ENCODE assay signal across 19 cellular contexts in the genomic region with DNA sequence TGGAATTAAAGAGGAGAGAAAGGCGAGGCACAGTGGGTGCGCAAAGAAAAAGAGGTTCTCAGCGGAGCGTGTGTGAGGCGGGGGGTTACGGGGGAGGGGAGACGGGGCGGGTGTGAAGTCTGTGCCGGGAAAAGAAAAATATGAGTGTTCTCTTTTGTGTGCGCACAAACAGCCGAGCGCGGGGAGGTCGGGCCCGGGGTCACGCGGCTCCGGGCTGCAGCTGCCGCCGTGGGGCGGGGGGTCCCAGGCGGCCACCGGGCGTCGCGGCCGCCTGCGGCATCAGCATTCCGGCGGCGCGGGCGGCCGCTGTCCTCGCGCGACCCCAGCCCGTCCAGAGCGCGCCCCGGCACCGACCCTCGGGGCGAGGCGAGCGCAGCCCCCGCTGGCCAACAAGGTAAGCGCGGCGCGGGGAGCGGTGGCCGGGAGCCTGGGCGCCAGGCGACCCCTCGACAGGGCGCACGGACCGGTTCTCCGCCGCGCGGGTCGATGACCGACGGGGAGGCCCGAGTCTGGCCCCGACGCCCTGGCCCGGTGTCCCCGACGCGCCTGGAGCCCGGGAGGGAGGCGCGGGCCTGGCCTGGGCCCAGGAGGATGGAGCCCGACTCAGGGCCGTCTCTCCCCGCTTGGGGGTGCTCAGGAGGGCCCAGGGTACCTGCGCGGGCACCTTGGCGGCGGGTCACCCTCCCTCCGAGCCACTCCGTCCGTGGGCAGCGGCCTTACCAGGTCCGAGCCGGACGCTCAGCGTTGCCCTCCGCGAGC.
DNase-seq lines count a peak whose midpoint lies in the region; ATAC-seq, FAIRE-seq and TF ChIP-seq lines count a peak whose summit lies in the region.
"Had no signal": no experiment of that assay in that cellular context is flagged by ENCODE, and none has a peak within 500 bp of the region (broad histone marks: within the 10 kb centered on the region; RNA-seq: fewer than 3 reads in every experiment).

No MANE protein-coding gene starts in this region.

- DNase-seq in H1 (ENCODE audit: low read depth in 1 of 2, low spot score in 2 of 2) (peak in 1 of 2 experiments; percentile 71), mesendoderm (no peak), NCI-H1694 (lab: John Stamatoyannopoulos, UW) (no peak), SK-N-SH (no peak)
- DNase-seq: activated CD4-positive, alpha-beta T cell treated with anti-CD3 and anti-CD28 coated beads, Interleukin-2, amount 10 ng/mL, durations not matched to agents 24 days and 14 days; CD8-positive, alpha-beta T cell; dermis blood vessel endothelial cell; DMS53; foreskin fibroblast; NCI-H1694 treated with DMSO at 0.1 percent for 48 hours; SJCRH30; stimulated activated CD4-positive, alpha-beta T cell treated with anti-CD3 and anti-CD28 coated beads, Interleukin-12 subunit alpha, Interleukin-12 subunit beta, amount 100 ng/mL, for 4 hours had no signal

- H3K56ac ChIP-seq in H1 (replicated peaks; ENCODE audit: insufficient read length, low read depth, low read length) (no peak overlapping the region), mesendoderm (ENCODE audit: low read length) (peak overlapping the region; percentile 88)

- H3K27me3 ChIP-seq in HUES6 (ENCODE audit: control insufficient read depth, insufficient read depth, low read length) (peaks cover 88% of the 10 kb centered on the region), H1 (replicated peaks in 1 of 4; ENCODE audit: control insufficient read depth in 3 of 4, extremely low read depth in 1 of 4, insufficient read depth in 3 of 4, low read length in 3 of 4) (peaks cover 41 to 75% (median 61%) of the 10 kb centered on the region in 4 experiments), mesendoderm (ENCODE audit: insufficient read depth, low read length, poor library complexity) (peaks cover 2% of the 10 kb centered on the region), SK-N-SH (ENCODE audit: insufficient read depth) (no peaks in the 10 kb centered on the region)

- H3K9me3 ChIP-seq in HUES6 (ENCODE audit: control insufficient read depth, insufficient read depth, low read depth, low read length), result no peaks in the 10 kb centered on the region
- no peaks in the 10 kb centered on the region for H3K9me3 ChIP-seq in H1 (ENCODE audit: insufficient read depth in 2 of 2, low read depth in 1 of 2, low read length in 1 of 2)
- no peaks in the 10 kb centered on the region; the same call in 1 of the 2 replicates for H3K9me3 ChIP-seq in SK-N-SH
- H3K9me3 ChIP-seq: SJCRH30 had no signal

- peak; percentile 16 for ATAC-seq in stimulated activated memory B cell treated with anti-CD40 and anti-IgM and Interleukin-4, amounts not matched to agents 10 μg/mL and 1 μg/mL and 100 μg/mL, for 72 hours
- ATAC-seq in HG02870 (IDR thresholded peaks at IDR 0.05; ENCODE audit: unreplicated experiment), result no peak
- ATAC-seq: CD8-positive, alpha-beta T cell had no signal

- no peak overlapping the region for H3K27ac ChIP-seq in HUES6 (ENCODE audit: low read depth, low read length)
- H3K27ac ChIP-seq in H1 (ENCODE audit: low read depth, low read length), result no peak overlapping the region
- H3K27ac ChIP-seq in mesendoderm (ENCODE audit: low read depth, low read length), result peak overlapping the region; percentile 1
- no peak overlapping the region for H3K27ac ChIP-seq in SK-N-SH (ENCODE audit: low read depth in 2 of 2, low read length in 1 of 2)
- H3K27ac ChIP-seq: KMS-11, SJCRH30 had no signal

- no peaks in the 10 kb centered on the region for H3K36me3 Mint-ChIP-seq in stimulated activated memory B cell treated with anti-CD40 and anti-IgM and Interleukin-4, amounts not matched to agents 10 μg/mL and 1 μg/mL and 100 μg/mL, for 72 hours
- H3K36me3 Mint-ChIP-seq: CD8-positive, alpha-beta T cell had no signal

- H2BK120ac ChIP-seq in H1 (replicated peaks; ENCODE audit: low read depth, low read length) (no peak overlapping the region), mesendoderm (ENCODE audit: low read depth, low read length) (peak overlapping the region; percentile 16)

- H3K18ac ChIP-seq in H1 (ENCODE audit: extremely low read depth, low read length) (no peak overlapping the region), mesendoderm (ENCODE audit: low read length) (peak overlapping the region; percentile 99)

- no peak overlapping the region for H3K27ac Mint-ChIP-seq in stimulated activated memory B cell treated with anti-CD40 and anti-IgM and Interleukin-4, amounts not matched to agents 10 μg/mL and 1 μg/mL and 100 μg/mL, for 72 hours
- H3K27ac Mint-ChIP-seq: activated CD4-positive, alpha-beta T cell treated with anti-CD3 and anti-CD28 coated beads, Interleukin-2, amount 10 ng/mL, durations not matched to agents 24 days and 14 days; activated T-helper 2 cell treated with anti-CD3 and anti-CD28 coated beads, Interferon-gamma antibody, Interleukin-2, Interleukin-4, amounts not matched to agents 10 μg/mL and 5 μg/mL and 100 μg/mL, durations not matched to agents 14 hours and 24 hours and 36 hours; CD8-positive, alpha-beta T cell had no signal

- TF ChIP-seq CTCF in H1 (IDR thresholded peaks at IDR 0.05; ENCODE audit: control extremely low read depth in 1 of 3, insufficient read depth in 1 of 3, low read depth in 1 of 3, low read length in 3 of 3), result no peak; a peak in 1 of 4 replicates
- no peak for TF ChIP-seq CTCF in SK-N-SH (IDR thresholded peaks at IDR 0.05)

- TF ChIP-seq EP300 in H1 (IDR thresholded peaks at IDR 0.05; ENCODE audit: borderline replicate concordance in 1 of 2, low read depth in 2 of 2, low read length in 2 of 2) (no peak), SK-N-SH (IDR thresholded peaks at IDR 0.05; ENCODE audit: borderline replicate concordance in 1 of 2, low read depth in 1 of 2, low read length in 1 of 2) (no peak)

- H3K27me3 Mint-ChIP-seq in stimulated activated memory B cell treated with anti-CD40 and anti-IgM and Interleukin-4, amounts not matched to agents 10 μg/mL and 1 μg/mL and 100 μg/mL, for 72 hours, result peaks cover 33% of the 10 kb centered on the region

- POLR2A ChIA-PET in H1 (lab: Charles Lee; ENCODE audit: partially characterized antibody) (no interaction called here), SK-N-SH (lab: Yijun Ruan, JAX) (no interaction called here)

- H3K79me2 ChIP-seq in H1 (ENCODE audit: control insufficient read depth in 1 of 2, insufficient read depth in 2 of 2, low read length in 2 of 2), result no peaks in the 10 kb centered on the region
- no peaks in the 10 kb centered on the region for H3K79me2 ChIP-seq in mesendoderm (ENCODE audit: control insufficient read depth, insufficient read depth, low read length)
- no peaks in the 10 kb centered on the region for H3K79me2 ChIP-seq in SK-N-SH (ENCODE audit: insufficient read depth)

- no peak for FAIRE-seq in H1 (lab: Jason Lieb, UNC)
- FAIRE-seq: bronchial epithelial cell, GM12891 had no signal

- no peak overlapping the region for H3K23ac ChIP-seq in H1 (ENCODE audit: insufficient read length)
- H3K23ac ChIP-seq in mesendoderm (ENCODE audit: low read length), result no peak overlapping the region

- 6% methylated on average over 17 of the region's 93 CpGs; no CpG with 5 or more reads in 1 of the 2 experiments for WGBS in H1 (ENCODE audit: extremely low coverage in 1 of 2, insufficient coverage in 1 of 2, insufficient read length in 1 of 2, insufficient replicate concordance in 2 of 2, low coverage in 1 of 2, low lambda C conversion rate in 2 of 2, missing lambda C conversion rate in 1 of 2), 2 experiments
- no CpG with 5 or more reads among the region's 93 CpGs for WGBS in mesendoderm (ENCODE audit: extremely low coverage, insufficient coverage, low lambda C conversion rate)
- WGBS in SK-N-SH (ENCODE audit: low lambda C conversion rate), result 89% methylated on average over 17 of the region's 93 CpGs

- TF ChIP-seq RAD21 in H1 (IDR thresholded peaks at IDR 0.05 in 1 of 2, conservative IDR thresholded peaks at IDR 0.05 in 1 of 2; ENCODE audit: low read depth in 2 of 2, low read length in 2 of 2), result no peak; a peak in 1 of 4 replicates
- no peak for TF ChIP-seq RAD21 in SK-N-SH (IDR thresholded peaks at IDR 0.05; ENCODE audit: low read length)

- H3K14ac ChIP-seq in H1 (ENCODE audit: insufficient read length), result no peak overlapping the region

- H2BK12ac ChIP-seq in H1 (ENCODE audit: low read depth, low read length), result no peak overlapping the region; the same call in 1 of the 2 replicates

- no peak overlapping the region for H2BK5ac ChIP-seq in H1 (ENCODE audit: low read depth, low read length)
- H2BK5ac ChIP-seq in mesendoderm (ENCODE audit: low read length), result no peak overlapping the region

- no peaks in the 10 kb centered on the region for H3K79me1 ChIP-seq in H1 (ENCODE audit: low read depth, low read length)
- no peaks in the 10 kb centered on the region for H3K79me1 ChIP-seq in mesendoderm (ENCODE audit: low read length)

- H3K4me3 Mint-ChIP-seq in stimulated activated memory B cell treated with anti-CD40 and anti-IgM and Interleukin-4, amounts not matched to agents 10 μg/mL and 1 μg/mL and 100 μg/mL, for 72 hours, result no peak overlapping the region
- H3K4me3 Mint-ChIP-seq: activated CD4-positive, alpha-beta T cell treated with anti-CD3 and anti-CD28 coated beads, Interleukin-2, amount 10 ng/mL, durations not matched to agents 24 days and 14 days; CD8-positive, alpha-beta T cell had no signal

- CTCF ChIA-PET in H1 (lab: Charles Lee; ENCODE audit: partially characterized antibody) (interaction anchor here (2.1 kb wide), 1 partner anchor 48 kb away, joined by 7 read pairs; no protein-coding TSS in a partner anchor), SK-N-SH (lab: Yijun Ruan, JAX) (interaction anchor here (1.2 kb wide), 1 partner anchor 117 kb away, joined by 3 read pairs; no protein-coding TSS in a partner anchor)

- H2AFZ ChIP-seq in H1 (ENCODE audit: low read length) (no peak overlapping the region), SK-N-SH (ENCODE audit: low read depth) (no peak overlapping the region)

- H2BK15ac ChIP-seq in H1 (ENCODE audit: low read length) (no peak overlapping the region), mesendoderm (replicated peaks; ENCODE audit: low read depth) (no peak overlapping the region)

- peaks cover 0 to 2% of the 10 kb centered on the region in 2 experiments for H4K20me1 ChIP-seq in H1 (replicated peaks in 1 of 2; ENCODE audit: control insufficient read depth in 1 of 2, insufficient read depth in 2 of 2, low read length in 2 of 2)
- no peaks in the 10 kb centered on the region for H4K20me1 ChIP-seq in SK-N-SH (ENCODE audit: insufficient read depth)

- H3K4me2 ChIP-seq in H1 (ENCODE audit: insufficient read depth in 1 of 2, low read depth in 2 of 2, low read length in 2 of 2) (peak overlapping the region; percentile 38 to 63), mesendoderm (ENCODE audit: low read length) (no peak overlapping the region), SK-N-SH (no peak overlapping the region)
- H3K4me2 ChIP-seq: KMS-11 had no signal

- H3K9ac ChIP-seq in HUES6 (ENCODE audit: low read length), result peak overlapping the region; percentile 7
- no peak overlapping the region for H3K9ac ChIP-seq in H1 (replicated peaks in 1 of 4; ENCODE audit: extremely low read depth in 1 of 4, low read depth in 3 of 4, low read length in 3 of 4)
- H3K9ac ChIP-seq in mesendoderm (ENCODE audit: low read length), result peak overlapping the region; percentile 70
- H3K9ac ChIP-seq in SK-N-SH, result no peak overlapping the region
- H3K9ac ChIP-seq: KMS-11 had no signal

- H3K4me3 ChIP-seq in HUES6 (ENCODE audit: low read depth, low read length), result peak overlapping the region; percentile 55
- peak overlapping the region in 2 of 4 experiments; percentile 2 to 58; a peak in 3 of 8 replicates for H3K4me3 ChIP-seq in H1 (ENCODE audit: extremely low read depth in 1 of 4, insufficient read depth in 2 of 4, low read depth in 3 of 4, low read length in 4 of 4)
- no peak overlapping the region for H3K4me3 ChIP-seq in mesendoderm (ENCODE audit: low read length)
- H3K4me3 ChIP-seq in SK-N-SH (ENCODE audit: low read depth in 2 of 2, low read length in 1 of 2), result no peak overlapping the region
- H3K4me3 ChIP-seq: SJCRH30 had no signal

- H4K91ac ChIP-seq in H1 (replicated peaks; ENCODE audit: insufficient read length, low read length), result no peak overlapping the region

- no peaks in the 10 kb centered on the region for H3F3A ChIP-seq in SK-N-SH (replicated peaks; ENCODE audit: insufficient read depth)

- H4K5ac ChIP-seq in H1 (ENCODE audit: insufficient read length, low read depth, low read length) (no peak overlapping the region), mesendoderm (ENCODE audit: low read length) (no peak overlapping the region)

- H2BK20ac ChIP-seq in H1 (ENCODE audit: low read length), result no peak overlapping the region

- H3K9me2 ChIP-seq in SK-N-SH, result no peaks in the 10 kb centered on the region

- no peaks in the 10 kb centered on the region for H3K9me3 Mint-ChIP-seq in stimulated activated memory B cell treated with anti-CD40 and anti-IgM and Interleukin-4, amounts not matched to agents 10 μg/mL and 1 μg/mL and 100 μg/mL, for 72 hours
- H3K9me3 Mint-ChIP-seq: activated CD4-positive, alpha-beta T cell treated with anti-CD3 and anti-CD28 coated beads, Interleukin-2, amount 10 ng/mL, durations not matched to agents 24 days and 14 days; activated T-helper 2 cell treated with anti-CD3 and anti-CD28 coated beads, Interferon-gamma antibody, Interleukin-2, Interleukin-4, amounts not matched to agents 10 μg/mL and 5 μg/mL and 100 μg/mL, durations not matched to agents 14 hours and 24 hours and 36 hours; CD8-positive, alpha-beta T cell had no signal

- H3K4me1 Mint-ChIP-seq in stimulated activated memory B cell treated with anti-CD40 and anti-IgM and Interleukin-4, amounts not matched to agents 10 μg/mL and 1 μg/mL and 100 μg/mL, for 72 hours, result no peaks in the 10 kb centered on the region
- H3K4me1 Mint-ChIP-seq: activated CD4-positive, alpha-beta T cell treated with anti-CD3 and anti-CD28 coated beads, Interleukin-2, amount 10 ng/mL, durations not matched to agents 24 days and 14 days had no signal

- TF ChIP-seq POLR2A in H1 (IDR thresholded peaks at IDR 0.05; ENCODE audit: control extremely low read depth in 1 of 2, low read depth in 2 of 2, low read length in 2 of 2), result no peak

- H3K4ac ChIP-seq in H1 (replicated peaks; ENCODE audit: insufficient read length, low read depth, low read length) (no peak overlapping the region), mesendoderm (ENCODE audit: low read depth, low read length) (peak overlapping the region; percentile 98)

- H3K36me3 ChIP-seq in HUES6 (ENCODE audit: control insufficient read depth, insufficient read depth, low read length) (no peaks in the 10 kb centered on the region), H1 (ENCODE audit: control insufficient read depth in 2 of 4, insufficient read depth in 4 of 4, low read length in 3 of 4) (peaks cover 0 to 14% (median 0%) of the 10 kb centered on the region in 4 experiments; a peak in 1 of 8 replicates), mesendoderm (ENCODE audit: control insufficient read depth, insufficient read depth, low read length) (no peaks in the 10 kb centered on the region), SK-N-SH (replicated peaks in 1 of 2; ENCODE audit: control insufficient read depth in 1 of 2, insufficient read depth in 2 of 2, low read length in 1 of 2) (no peaks in the 10 kb centered on the region)
- H3K36me3 ChIP-seq: SJCRH30 had no signal

- H2AK5ac ChIP-seq in H1 (ENCODE audit: low read depth, low read length) (no peak overlapping the region), mesendoderm (ENCODE audit: low read length) (no peak overlapping the region)

- H4K8ac ChIP-seq in H1 (ENCODE audit: extremely low read depth, insufficient read depth, low read length) (no peak overlapping the region; the same call in 1 of the 2 replicates), mesendoderm (ENCODE audit: low read depth, low read length) (peak overlapping the region; percentile 97)

- H3K4me1 ChIP-seq in HUES6 (ENCODE audit: control insufficient read depth, insufficient read depth, low read length) (peaks cover 13% of the 10 kb centered on the region), H1 (replicated peaks in 1 of 4; ENCODE audit: control insufficient read depth in 3 of 4, insufficient read depth in 4 of 4, low read length in 3 of 4) (peaks cover 0 to 3% (median 0%) of the 10 kb centered on the region in 4 experiments; a peak in 1 of 7 replicates), mesendoderm (ENCODE audit: control insufficient read depth, low read depth, low read length) (peaks cover 7% of the 10 kb centered on the region), SK-N-SH (ENCODE audit: control insufficient read depth in 1 of 2, insufficient read depth in 2 of 2, low read depth in 1 of 2, low read length in 1 of 2) (no peaks in the 10 kb centered on the region; a peak in 1 of 4 replicates)
- H3K4me1 ChIP-seq: SJCRH30 had no signal

- H3K23me2 ChIP-seq in H1 (ENCODE audit: low read depth, low read length), result peaks cover 4% of the 10 kb centered on the region; the same call in 1 of the 2 replicates

Comparison
In these comparisons a context has a peak if more than half of its experiments do, and no peak if none do; other contexts are left out.
1. H3K9ac ChIP-seq: peak in HUES6 (single experiment) and mesendoderm (single experiment); none in H1 (0 of 4) and SK-N-SH (single experiment).
2. H3K4me2 ChIP-seq: peak in H1 (2 of 2); none in mesendoderm (single experiment) and SK-N-SH (single experiment).